8 cellular contexts compared by ENCODE assay signal in genomic region chr2:148020036-148020357, GRCh38. TPM values are rescaled to one million over a fixed set of nuclear protein-coding genes. Genes with fewer than 3 reads are reported as not detected.
DNase-seq lines count a peak whose midpoint lies in the region; ATAC-seq and TF ChIP-seq lines count a peak whose summit lies in the region.

No MANE protein-coding gene starts in this region.

- H3K36me3 ChIP-seq in cardiac muscle cell (no peaks in the 10 kb centered on the region), OCI-LY1 (ENCODE audit: insufficient read depth, low read length) (0 out of 2 replicates have a peak, but pooled peaks cover 7% of the 10 kb centered on the region)

- H3K9me3 ChIP-seq in cardiac muscle cell (ENCODE audit: low read depth) (no peaks in the 10 kb centered on the region), OCI-LY1 (ENCODE audit: low read length) (no peaks in the 10 kb centered on the region)

- TF ChIP-seq CTCF in cardiac muscle cell (IDR thresholded peaks at IDR 0.05; ENCODE audit: low read depth, low read length): no peak
- no peak for TF ChIP-seq CTCF in OCI-LY1 (IDR thresholded peaks at IDR 0.05; ENCODE audit: low read length)
- no peak for TF ChIP-seq CTCF in nephron (IDR thresholded peaks at IDR 0.05; ENCODE audit: unreplicated experiment in 3 of 3)

- H3K27me3 Mint-ChIP-seq in nephron (ENCODE audit: low read depth): no peaks in the 10 kb centered on the region

- H3K4me1 Mint-ChIP-seq in nephron: peaks cover 48% of the 10 kb centered on the region

- peaks cover 77% of the 10 kb centered on the region for H3K79me2 ChIP-seq in OCI-LY1 (ENCODE audit: insufficient read depth, low read length)

- intact Hi-C loops in Right ventricle myocardium inferior (cut with DNase I): loop anchor here (5.0 to 10.0 kb wide), 2 partner anchors 178 to 625 kb away; partner anchors contain the start of gene EPC2

- H3K27me3 ChIP-seq in cardiac muscle cell: no peaks in the 10 kb centered on the region
- no peaks in the 10 kb centered on the region for H3K27me3 ChIP-seq in OCI-LY1 (ENCODE audit: insufficient read depth, low read length)

- peak overlapping the region; percentile 98 to 99 (median 99) for H3K4me3 Mint-ChIP-seq in nephron

- H3K4me2 ChIP-seq in OCI-LY1 (ENCODE audit: low read length): peak overlapping the region; percentile 91

- peak overlapping the region; percentile 53 for H3K4me3 ChIP-seq in cardiac muscle cell
- peak overlapping the region; percentile 78 for H3K4me3 ChIP-seq in OCI-LY1 (ENCODE audit: low read depth, low read length, poor library complexity, severe bottlenecking)

- peaks cover 34% of the 10 kb centered on the region for H3K4me1 ChIP-seq in cardiac muscle cell (ENCODE audit: low read depth)
- peaks cover 49% of the 10 kb centered on the region for H3K4me1 ChIP-seq in OCI-LY1 (ENCODE audit: insufficient read depth, low read length, severe bottlenecking)

- no peak overlapping the region for H2AFZ ChIP-seq in OCI-LY1 (ENCODE audit: low read length)

- peak overlapping the region; percentile 79 for H3K9ac ChIP-seq in OCI-LY1 (ENCODE audit: low read length)

- H3K9me3 Mint-ChIP-seq in nephron: no peaks in the 10 kb centered on the region

- H3F3A ChIP-seq in OCI-LY1 (ENCODE audit: insufficient read depth, low read length): no peaks in the 10 kb centered on the region

- H3K36me3 Mint-ChIP-seq in nephron (ENCODE audit: low read depth): peaks cover 10% of the 10 kb centered on the region

- peak overlapping the region; percentile 95 to 98 (median 98) for H3K27ac Mint-ChIP-seq in nephron

- H3K27ac ChIP-seq in cardiac muscle cell (peak overlapping the region; percentile 80), OCI-LY1 (ENCODE audit: low read depth, low read length, poor library complexity, severe bottlenecking) (peak overlapping the region; percentile 33)

- H4K20me1 ChIP-seq in OCI-LY1 (ENCODE audit: insufficient read depth, low read length): no peaks in the 10 kb centered on the region

- H3K9me2 ChIP-seq in OCI-LY1 (ENCODE audit: low read depth, low read length): no peaks in the 10 kb centered on the region

- DNase-seq in cardiac muscle cell (ENCODE audit: low read depth in 1 of 2, low spot score in 1 of 2): no peak
- DNase-seq in Right ventricle myocardium inferior (ENCODE audit: missing footprints): no peak
- peak; percentile 3 for DNase-seq in effector CD4-positive, alpha-beta T cell
- no peak for DNase-seq in HK-2 (ENCODE audit: unreplicated experiment)
- no peak for DNase-seq in mesenteric fat pad (ENCODE audit: low spot score)
- DNase-seq in H4 (ENCODE audit: low spot score): no peak

- no peak for ATAC-seq in Right ventricle myocardium inferior

RNA-seq across cellular contexts. Expression of gene ORC4, which starts 0.5 kb away (rescaled TPM):
- total RNA-seq in cardiac muscle cell (72.6 and 116 TPM in 2 replicates), Right ventricle myocardium inferior (46.8 TPM), mesenteric fat pad (30.8 TPM)
- 44.0 and 56.3 TPM in 2 replicates for polyA plus RNA-seq in cardiac muscle cell
- total RNA-seq in H4 (2014; rRNA removed; shearing (Covaris generic)): 95.1 and 115 TPM in 2 replicates

RNA-seq across cellular contexts. Expression of gene MBD5, which starts 0.9 kb away (rescaled TPM):
- total RNA-seq in cardiac muscle cell (17.7 and 44.5 TPM in 2 replicates), Right ventricle myocardium inferior (36.6 TPM), mesenteric fat pad (28.1 TPM)
- 45.6 and 51.4 TPM in 2 replicates for polyA plus RNA-seq in cardiac muscle cell
- total RNA-seq in H4 (2014; rRNA removed; shearing (Covaris generic)): 2.7 and 12.8 TPM in 2 replicates
